ENCODE assay signal across 1 cellular context in the genomic region with DNA sequence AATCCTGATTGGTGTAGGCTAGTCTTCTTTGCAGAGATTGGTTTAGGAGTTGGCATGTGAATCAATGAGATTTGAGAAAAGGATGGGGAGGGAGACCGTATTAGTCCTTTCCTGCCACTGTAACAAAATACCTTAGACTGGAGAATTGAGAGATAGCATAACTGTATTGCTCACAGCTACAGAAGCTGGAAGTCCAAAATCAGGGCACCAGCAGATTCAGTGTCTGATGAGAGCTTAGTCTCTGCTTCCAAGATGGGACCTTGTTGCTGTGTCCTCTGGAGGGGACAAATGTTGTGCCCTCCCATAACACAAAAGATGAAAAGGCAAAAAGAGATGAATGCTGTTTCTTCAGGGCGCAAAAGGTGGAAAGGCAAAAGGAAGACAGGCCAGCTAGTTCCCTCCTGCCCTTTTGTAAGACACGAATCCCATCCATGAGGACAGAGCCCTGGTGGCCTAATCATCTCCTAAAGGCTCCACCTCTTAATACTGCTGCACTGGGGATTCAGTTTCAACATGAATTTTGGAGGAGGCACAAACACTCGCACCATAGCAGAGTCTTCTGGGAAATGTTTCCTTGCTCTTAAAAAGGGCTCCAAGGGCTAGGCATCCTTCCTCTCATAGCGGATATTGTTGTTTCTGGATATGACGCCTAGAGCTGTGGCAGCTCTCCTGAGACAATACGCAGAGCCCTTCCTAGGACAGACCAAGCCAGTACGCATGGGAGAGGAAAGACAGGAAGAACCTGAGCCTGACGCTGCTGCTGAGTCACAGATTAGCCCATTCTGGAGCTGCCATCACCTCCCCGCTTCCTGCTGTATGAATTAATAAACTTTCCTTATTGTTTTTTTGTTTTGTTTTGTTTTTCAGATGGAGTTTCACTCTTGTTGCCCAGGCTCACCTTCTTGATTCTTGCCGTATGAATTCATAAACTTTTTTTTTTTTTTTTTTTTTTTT.
TF ChIP-seq lines count a peak whose summit lies in the region.

No MANE protein-coding gene starts in this region.

TF ChIP-seq in K562, 482 proteins besides CTCF, POLR2A, EP300 and RAD21 (continued from another document and continues in another):
- TF ChIP-seq, protein P1, sequence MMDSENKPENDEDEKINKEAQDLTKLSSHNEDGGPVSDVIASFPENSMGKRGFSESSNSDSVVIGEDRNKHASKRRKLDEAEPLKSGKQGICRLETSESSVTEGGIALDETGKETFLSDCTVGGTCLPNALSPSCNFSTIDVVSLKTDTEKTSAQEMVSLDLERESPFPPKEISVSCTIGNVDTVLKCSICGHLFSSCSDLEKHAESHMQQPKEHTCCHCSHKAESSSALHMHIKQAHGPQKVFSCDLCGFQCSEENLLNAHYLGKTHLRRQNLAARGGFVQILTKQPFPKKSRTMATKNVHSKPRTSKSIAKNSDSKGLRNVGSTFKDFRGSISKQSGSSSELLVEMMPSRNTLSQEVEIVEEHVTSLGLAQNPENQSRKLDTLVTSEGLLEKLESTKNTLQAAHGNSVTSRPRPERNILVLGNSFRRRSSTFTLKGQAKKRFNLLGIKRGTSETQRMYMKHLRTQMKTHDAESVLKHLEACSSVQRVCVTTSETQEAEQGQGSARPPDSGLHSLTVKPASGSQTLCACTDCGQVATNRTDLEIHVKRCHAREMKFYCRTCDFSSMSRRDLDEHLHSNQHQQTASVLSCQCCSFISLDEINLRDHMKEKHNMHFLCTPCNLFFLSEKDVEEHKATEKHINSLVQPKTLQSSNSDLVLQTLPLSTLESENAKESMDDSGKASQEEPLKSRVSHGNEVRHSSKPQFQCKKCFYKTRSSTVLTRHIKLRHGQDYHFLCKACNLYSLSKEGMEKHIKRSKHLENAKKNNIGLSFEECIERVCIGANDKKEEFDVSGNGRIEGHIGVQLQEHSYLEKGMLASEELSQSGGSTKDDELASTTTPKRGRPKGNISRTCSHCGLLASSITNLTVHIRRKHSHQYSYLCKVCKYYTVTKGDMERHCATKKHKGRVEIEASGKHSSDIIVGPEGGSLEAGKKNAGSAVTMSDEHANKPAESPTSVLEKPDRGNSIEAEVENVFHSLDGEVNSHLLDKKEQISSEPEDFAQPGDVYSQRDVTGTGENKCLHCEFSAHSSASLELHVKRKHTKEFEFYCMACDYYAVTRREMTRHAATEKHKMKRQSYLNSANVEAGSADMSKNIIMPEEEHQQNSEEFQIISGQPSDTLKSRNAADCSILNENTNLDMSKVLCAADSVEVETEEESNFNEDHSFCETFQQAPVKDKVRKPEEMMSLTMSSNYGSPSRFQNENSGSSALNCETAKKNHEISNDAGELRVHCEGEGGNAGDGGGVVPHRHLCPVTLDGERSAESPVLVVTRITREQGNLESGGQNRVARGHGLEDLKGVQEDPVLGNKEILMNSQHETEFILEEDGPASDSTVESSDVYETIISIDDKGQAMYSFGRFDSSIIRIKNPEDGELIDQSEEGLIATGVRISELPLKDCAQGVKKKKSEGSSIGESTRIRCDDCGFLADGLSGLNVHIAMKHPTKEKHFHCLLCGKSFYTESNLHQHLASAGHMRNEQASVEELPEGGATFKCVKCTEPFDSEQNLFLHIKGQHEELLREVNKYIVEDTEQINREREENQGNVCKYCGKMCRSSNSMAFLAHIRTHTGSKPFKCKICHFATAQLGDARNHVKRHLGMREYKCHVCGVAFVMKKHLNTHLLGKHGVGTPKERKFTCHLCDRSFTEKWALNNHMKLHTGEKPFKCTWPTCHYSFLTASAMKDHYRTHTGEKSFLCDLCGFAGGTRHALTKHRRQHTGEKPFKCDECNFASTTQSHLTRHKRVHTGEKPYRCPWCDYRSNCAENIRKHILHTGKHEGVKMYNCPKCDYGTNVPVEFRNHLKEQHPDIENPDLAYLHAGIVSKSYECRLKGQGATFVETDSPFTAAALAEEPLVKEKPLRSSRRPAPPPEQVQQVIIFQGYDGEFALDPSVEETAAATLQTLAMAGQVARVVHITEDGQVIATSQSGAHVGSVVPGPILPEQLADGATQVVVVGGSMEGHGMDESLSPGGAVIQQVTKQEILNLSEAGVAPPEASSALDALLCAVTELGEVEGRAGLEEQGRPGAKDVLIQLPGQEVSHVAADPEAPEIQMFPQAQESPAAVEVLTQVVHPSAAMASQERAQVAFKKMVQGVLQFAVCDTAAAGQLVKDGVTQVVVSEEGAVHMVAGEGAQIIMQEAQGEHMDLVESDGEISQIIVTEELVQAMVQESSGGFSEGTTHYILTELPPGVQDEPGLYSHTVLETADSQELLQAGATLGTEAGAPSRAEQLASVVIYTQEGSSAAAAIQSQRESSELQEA (IDR thresholded peaks at IDR 0.05; ENCODE audit: low read depth): no peak
- TF ChIP-seq, protein P2, sequence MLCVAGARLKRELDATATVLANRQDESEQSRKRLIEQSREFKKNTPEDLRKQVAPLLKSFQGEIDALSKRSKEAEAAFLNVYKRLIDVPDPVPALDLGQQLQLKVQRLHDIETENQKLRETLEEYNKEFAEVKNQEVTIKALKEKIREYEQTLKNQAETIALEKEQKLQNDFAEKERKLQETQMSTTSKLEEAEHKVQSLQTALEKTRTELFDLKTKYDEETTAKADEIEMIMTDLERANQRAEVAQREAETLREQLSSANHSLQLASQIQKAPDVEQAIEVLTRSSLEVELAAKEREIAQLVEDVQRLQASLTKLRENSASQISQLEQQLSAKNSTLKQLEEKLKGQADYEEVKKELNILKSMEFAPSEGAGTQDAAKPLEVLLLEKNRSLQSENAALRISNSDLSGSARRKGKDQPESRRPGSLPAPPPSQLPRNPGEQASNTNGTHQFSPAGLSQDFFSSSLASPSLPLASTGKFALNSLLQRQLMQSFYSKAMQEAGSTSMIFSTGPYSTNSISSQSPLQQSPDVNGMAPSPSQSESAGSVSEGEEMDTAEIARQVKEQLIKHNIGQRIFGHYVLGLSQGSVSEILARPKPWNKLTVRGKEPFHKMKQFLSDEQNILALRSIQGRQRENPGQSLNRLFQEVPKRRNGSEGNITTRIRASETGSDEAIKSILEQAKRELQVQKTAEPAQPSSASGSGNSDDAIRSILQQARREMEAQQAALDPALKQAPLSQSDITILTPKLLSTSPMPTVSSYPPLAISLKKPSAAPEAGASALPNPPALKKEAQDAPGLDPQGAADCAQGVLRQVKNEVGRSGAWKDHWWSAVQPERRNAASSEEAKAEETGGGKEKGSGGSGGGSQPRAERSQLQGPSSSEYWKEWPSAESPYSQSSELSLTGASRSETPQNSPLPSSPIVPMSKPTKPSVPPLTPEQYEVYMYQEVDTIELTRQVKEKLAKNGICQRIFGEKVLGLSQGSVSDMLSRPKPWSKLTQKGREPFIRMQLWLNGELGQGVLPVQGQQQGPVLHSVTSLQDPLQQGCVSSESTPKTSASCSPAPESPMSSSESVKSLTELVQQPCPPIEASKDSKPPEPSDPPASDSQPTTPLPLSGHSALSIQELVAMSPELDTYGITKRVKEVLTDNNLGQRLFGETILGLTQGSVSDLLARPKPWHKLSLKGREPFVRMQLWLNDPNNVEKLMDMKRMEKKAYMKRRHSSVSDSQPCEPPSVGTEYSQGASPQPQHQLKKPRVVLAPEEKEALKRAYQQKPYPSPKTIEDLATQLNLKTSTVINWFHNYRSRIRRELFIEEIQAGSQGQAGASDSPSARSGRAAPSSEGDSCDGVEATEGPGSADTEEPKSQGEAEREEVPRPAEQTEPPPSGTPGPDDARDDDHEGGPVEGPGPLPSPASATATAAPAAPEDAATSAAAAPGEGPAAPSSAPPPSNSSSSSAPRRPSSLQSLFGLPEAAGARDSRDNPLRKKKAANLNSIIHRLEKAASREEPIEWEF (CRISPR knock-in tag; IDR thresholded peaks at IDR 0.05): no peak
- TF ChIP-seq HOXB6 (CRISPR knock-in tag; IDR thresholded peaks at IDR 0.05; ENCODE audit: borderline replicate concordance) (no peak), MTA3 (IDR thresholded peaks at IDR 0.05; ENCODE audit: borderline replicate concordance) (no peak), ZFPM2 (CRISPR knock-in tag; IDR thresholded peaks at IDR 0.05) (no peak), DIDO1 (tag; IDR thresholded peaks at IDR 0.05; ENCODE audit: low read depth) (no peak), MAFG (tag; conservative IDR thresholded peaks at IDR 0.05) (peak; percentile 20; the same call in 1 of the 2 replicates), SMAD4 (CRISPR knock-in tag; conservative IDR thresholded peaks at IDR 0.05) (no peak), MAZ (CRISPR knock-in tag; conservative IDR thresholded peaks at IDR 0.05 in 1 of 2, IDR thresholded peaks at IDR 0.05 in 1 of 2) (no peak), CCAR2 (IDR thresholded peaks at IDR 0.05; ENCODE audit: low read depth, low read length) (no peak), ADNP (tag; IDR thresholded peaks at IDR 0.05) (no peak), RHOXF2B (CRISPR knock-in tag; conservative IDR thresholded peaks at IDR 0.05) (no peak), THRAP3 (IDR thresholded peaks at IDR 0.05; ENCODE audit: borderline replicate concordance) (no peak), RBM17 (IDR thresholded peaks at IDR 0.05; ENCODE audit: borderline replicate concordance, low read depth, low read length) (no peak), MCM7 (IDR thresholded peaks at IDR 0.05) (no peak), ZNF584 (CRISPR knock-in tag; IDR thresholded peaks at IDR 0.05; ENCODE audit: low read depth) (no peak), ETS2 (tag; IDR thresholded peaks at IDR 0.05; ENCODE audit: borderline replicate concordance, poor library complexity, severe bottlenecking) (no peak), TCF7 (IDR thresholded peaks at IDR 0.05; ENCODE audit: borderline replicate concordance) (no peak), MIER1 (IDR thresholded peaks at IDR 0.05; ENCODE audit: low read depth) (no peak), CHD2 (IDR thresholded peaks at IDR 0.05; ENCODE audit: low read depth, low read length) (no peak), PHB2 (IDR thresholded peaks at IDR 0.05; ENCODE audit: low read depth) (no peak), ZNF263 (CRISPR knock-in tag; IDR thresholded peaks at IDR 0.05; ENCODE audit: borderline replicate concordance) (no peak), NFE2L1 (tag; IDR thresholded peaks at IDR 0.05; ENCODE audit: borderline replicate concordance, low read depth) (no peak), SP1 (CRISPR knock-in tag; IDR thresholded peaks at IDR 0.05) (no peak), GABPB1 (CRISPR knock-in tag; IDR thresholded peaks at IDR 0.05) (no peak), YY1 (IDR thresholded peaks at IDR 0.05; ENCODE audit: borderline replicate concordance in 1 of 3, control insufficient read depth in 1 of 3, extremely low read depth in 1 of 3, insufficient read depth in 3 of 3, insufficient read length in 1 of 3, insufficient replicate concordance in 2 of 3, low read depth in 1 of 3, low read length in 2 of 3) (peak in 1 of 3 experiments; percentile 16), HMGN3 (IDR thresholded peaks at IDR 0.05; ENCODE audit: borderline replicate concordance, extremely low read depth, insufficient read length, low read depth, low read length) (no peak)
- TF ChIP-seq, protein P3, sequence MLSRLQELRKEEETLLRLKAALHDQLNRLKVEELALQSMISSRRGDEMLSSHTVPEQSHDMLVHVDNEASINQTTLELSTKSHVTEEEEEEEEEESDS (CRISPR knock-in tag; IDR thresholded peaks at IDR 0.05): no peak
- TF ChIP-seq, protein P4, sequence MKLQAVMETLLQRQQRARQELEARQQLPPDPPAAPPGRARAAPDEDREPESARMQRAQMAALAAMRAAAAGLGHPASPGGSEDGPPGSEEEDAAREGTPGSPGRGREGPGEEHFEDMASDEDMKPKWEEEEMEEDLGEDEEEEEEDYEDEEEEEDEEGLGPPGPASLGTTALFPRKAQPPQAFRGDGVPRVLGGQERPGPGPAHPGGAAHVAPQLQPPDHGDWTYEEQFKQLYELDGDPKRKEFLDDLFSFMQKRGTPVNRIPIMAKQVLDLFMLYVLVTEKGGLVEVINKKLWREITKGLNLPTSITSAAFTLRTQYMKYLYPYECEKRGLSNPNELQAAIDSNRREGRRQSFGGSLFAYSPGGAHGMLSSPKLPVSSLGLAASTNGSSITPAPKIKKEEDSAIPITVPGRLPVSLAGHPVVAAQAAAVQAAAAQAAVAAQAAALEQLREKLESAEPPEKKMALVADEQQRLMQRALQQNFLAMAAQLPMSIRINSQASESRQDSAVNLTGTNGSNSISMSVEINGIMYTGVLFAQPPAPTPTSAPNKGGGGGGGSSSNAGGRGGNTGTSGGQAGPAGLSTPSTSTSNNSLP (IDR thresholded peaks at IDR 0.05; ENCODE audit: borderline replicate concordance, low read depth, low read length): no peak
- TF ChIP-seq, protein P5, sequence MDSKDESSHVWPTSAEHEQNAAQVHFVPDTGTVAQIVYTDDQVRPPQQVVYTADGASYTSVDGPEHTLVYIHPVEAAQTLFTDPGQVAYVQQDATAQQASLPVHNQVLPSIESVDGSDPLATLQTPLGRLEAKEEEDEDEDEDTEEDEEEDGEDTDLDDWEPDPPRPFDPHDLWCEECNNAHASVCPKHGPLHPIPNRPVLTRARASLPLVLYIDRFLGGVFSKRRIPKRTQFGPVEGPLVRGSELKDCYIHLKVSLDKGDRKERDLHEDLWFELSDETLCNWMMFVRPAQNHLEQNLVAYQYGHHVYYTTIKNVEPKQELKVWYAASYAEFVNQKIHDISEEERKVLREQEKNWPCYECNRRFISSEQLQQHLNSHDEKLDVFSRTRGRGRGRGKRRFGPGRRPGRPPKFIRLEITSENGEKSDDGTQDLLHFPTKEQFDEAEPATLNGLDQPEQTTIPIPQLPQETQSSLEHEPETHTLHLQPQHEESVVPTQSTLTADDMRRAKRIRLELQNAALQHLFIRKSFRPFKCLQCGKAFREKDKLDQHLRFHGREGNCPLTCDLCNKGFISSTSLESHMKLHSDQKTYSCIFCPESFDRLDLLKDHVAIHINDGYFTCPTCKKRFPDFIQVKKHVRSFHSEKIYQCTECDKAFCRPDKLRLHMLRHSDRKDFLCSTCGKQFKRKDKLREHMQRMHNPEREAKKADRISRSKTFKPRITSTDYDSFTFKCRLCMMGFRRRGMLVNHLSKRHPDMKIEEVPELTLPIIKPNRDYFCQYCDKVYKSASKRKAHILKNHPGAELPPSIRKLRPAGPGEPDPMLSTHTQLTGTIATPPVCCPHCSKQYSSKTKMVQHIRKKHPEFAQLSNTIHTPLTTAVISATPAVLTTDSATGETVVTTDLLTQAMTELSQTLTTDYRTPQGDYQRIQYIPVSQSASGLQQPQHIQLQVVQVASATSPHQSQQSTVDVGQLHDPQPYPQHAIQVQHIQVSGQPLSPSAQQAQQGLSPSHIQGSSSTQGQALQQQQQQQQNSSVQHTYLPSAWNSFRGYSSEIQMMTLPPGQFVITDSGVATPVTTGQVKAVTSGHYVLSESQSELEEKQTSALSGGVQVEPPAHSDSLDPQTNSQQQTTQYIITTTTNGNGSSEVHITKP (IDR thresholded peaks at IDR 0.05; ENCODE audit: partially characterized antibody): peak; percentile 58
- TF ChIP-seq, protein P6, sequence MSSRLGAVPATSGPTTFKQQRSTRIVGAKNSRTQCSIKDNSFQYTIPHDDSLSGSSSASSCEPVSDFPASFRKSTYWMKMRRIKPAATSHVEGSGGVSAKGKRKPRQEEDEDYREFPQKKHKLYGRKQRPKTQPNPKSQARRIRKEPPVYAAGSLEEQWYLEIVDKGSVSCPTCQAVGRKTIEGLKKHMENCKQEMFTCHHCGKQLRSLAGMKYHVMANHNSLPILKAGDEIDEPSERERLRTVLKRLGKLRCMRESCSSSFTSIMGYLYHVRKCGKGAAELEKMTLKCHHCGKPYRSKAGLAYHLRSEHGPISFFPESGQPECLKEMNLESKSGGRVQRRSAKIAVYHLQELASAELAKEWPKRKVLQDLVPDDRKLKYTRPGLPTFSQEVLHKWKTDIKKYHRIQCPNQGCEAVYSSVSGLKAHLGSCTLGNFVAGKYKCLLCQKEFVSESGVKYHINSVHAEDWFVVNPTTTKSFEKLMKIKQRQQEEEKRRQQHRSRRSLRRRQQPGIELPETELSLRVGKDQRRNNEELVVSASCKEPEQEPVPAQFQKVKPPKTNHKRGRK (tag; IDR thresholded peaks at IDR 0.05): peak; percentile 63; the same call in 1 of the 2 replicates
